ENCODE assay signal across 14 cellular contexts in the genomic region with DNA sequence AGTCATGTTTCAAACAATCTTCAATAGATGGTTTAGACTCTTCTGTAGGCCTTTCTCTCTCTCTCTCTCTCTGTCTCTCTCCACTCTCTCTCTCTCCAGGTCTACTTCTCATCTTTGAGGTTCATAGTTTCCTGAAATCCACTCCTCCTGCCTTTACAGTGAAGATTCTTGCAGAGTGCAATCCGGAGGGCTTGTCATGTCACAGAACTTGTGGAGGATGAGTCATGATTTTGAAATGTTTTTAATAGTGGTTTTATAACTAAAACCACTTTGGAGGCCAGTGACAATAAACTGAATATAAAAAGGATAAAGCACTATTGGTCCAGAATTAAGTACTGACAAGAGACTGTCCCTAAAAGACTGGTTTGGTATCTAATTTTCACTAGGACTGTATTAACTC.
DNase-seq lines count a peak whose midpoint lies in the region; ATAC-seq and TF ChIP-seq lines count a peak whose summit lies in the region.
"Had no signal": no experiment of that assay in that cellular context is flagged by ENCODE, and none has a peak within 500 bp of the region (broad histone marks: within the 10 kb centered on the region; RNA-seq: fewer than 3 reads in every experiment).

No MANE protein-coding gene starts in this region.

- 5% methylated on average over 1 of the region's 1 CpG for WGBS in SK-N-SH (ENCODE audit: low lambda C conversion rate)

- CTCF ChIA-PET in SK-N-SH (lab: Yijun Ruan, JAX), result no interaction called here

- no peak for TF ChIP-seq RAD21 in SK-N-SH (IDR thresholded peaks at IDR 0.05; ENCODE audit: low read length)

- no peaks in the 10 kb centered on the region for H3K27me3 ChIP-seq in SK-N-SH (ENCODE audit: insufficient read depth)

- H2AFZ ChIP-seq in SK-N-SH (ENCODE audit: low read depth), result no peak overlapping the region

- H3K36me3 Mint-ChIP-seq in glutamatergic neuron (ENCODE audit: unreplicated experiment), result no peaks in the 10 kb centered on the region
- H3K36me3 Mint-ChIP-seq: activated naive CD4-positive, alpha-beta T cell treated with anti-CD3 and anti-CD28 coated beads, Interleukin-2, amount 50 U/mL, for 72 hours; naive B cell had no signal

- H3K9me2 ChIP-seq in SK-N-SH, result no peaks in the 10 kb centered on the region

- no peaks in the 10 kb centered on the region for H3K79me2 ChIP-seq in SK-N-SH (ENCODE audit: insufficient read depth)

- no peak for TF ChIP-seq CTCF in SK-N-SH (IDR thresholded peaks at IDR 0.05)
- TF ChIP-seq CTCF in fibroblast of the aortic adventitia (IDR thresholded peaks at IDR 0.05; ENCODE audit: insufficient read depth, low read length), result no peak
- no peak for TF ChIP-seq CTCF in glutamatergic neuron (IDR thresholded peaks at IDR 0.05; ENCODE audit: partially characterized antibody, unreplicated experiment)

- peaks cover 0 to 3% of the 10 kb centered on the region in 2 experiments; a peak in 2 of 4 replicates for H3K4me1 ChIP-seq in SK-N-SH (ENCODE audit: control insufficient read depth in 1 of 2, insufficient read depth in 2 of 2, low read depth in 1 of 2, low read length in 1 of 2)

- H3K27me3 Mint-ChIP-seq in glutamatergic neuron (ENCODE audit: unreplicated experiment), result no peaks in the 10 kb centered on the region

- no peak overlapping the region for H3K4me3 ChIP-seq in SK-N-SH (ENCODE audit: low read depth in 2 of 2, low read length in 1 of 2)
- H3K4me3 ChIP-seq in fibroblast of the aortic adventitia (ENCODE audit: low read depth, low read length), result no peak overlapping the region

- no peak overlapping the region for H3K27ac ChIP-seq in SK-N-SH (ENCODE audit: low read depth in 2 of 2, low read length in 1 of 2)
- H3K27ac ChIP-seq: 22Rv1 had no signal

- DNase-seq in SK-N-SH (no peak), amniotic epithelial cell (ENCODE audit: low read depth) (peak; percentile 0), fibroblast of the aortic adventitia (ENCODE audit: low read depth) (peak; percentile 4), stromal cell of bone marrow (ENCODE audit: low read depth) (peak; percentile 51), glutamatergic neuron (no peak), NCI-H748 (lab: John Stamatoyannopoulos, UW; ENCODE audit: unreplicated experiment) (no peak), NCI-H446 treated with DMSO at 0.1 percent for 48 hours (lab: John Stamatoyannopoulos, UW) (no peak)
- DNase-seq: activated CD4-positive, alpha-beta T cell treated with anti-CD3 and anti-CD28 coated beads for 1 hour; naive B cell; NCI-H82 had no signal

- H3K9me3 ChIP-seq in SK-N-SH, result no peaks in the 10 kb centered on the region

- no peaks in the 10 kb centered on the region for H4K20me1 ChIP-seq in SK-N-SH (ENCODE audit: insufficient read depth)

- no peak overlapping the region for H3K27ac Mint-ChIP-seq in glutamatergic neuron (ENCODE audit: unreplicated experiment)
- H3K27ac Mint-ChIP-seq: activated naive CD4-positive, alpha-beta T cell treated with anti-CD3 and anti-CD28 coated beads, Interleukin-2, amount 50 U/mL, for 72 hours; naive B cell; T-helper 2 cell treated with Interferon-gamma antibody and Interleukin-4, amounts not matched to agents 5 μg/mL and 100 μg/mL, for 36 hours had no signal

- H3F3A ChIP-seq in SK-N-SH (replicated peaks; ENCODE audit: insufficient read depth), result no peaks in the 10 kb centered on the region

- H3K4me3 Mint-ChIP-seq in glutamatergic neuron (ENCODE audit: unreplicated experiment), result no peak overlapping the region
- H3K4me3 Mint-ChIP-seq: naive B cell; T-helper 2 cell treated with Interferon-gamma antibody and Interleukin-4, amounts not matched to agents 5 μg/mL and 100 μg/mL, for 36 hours had no signal

- no peak for TF ChIP-seq EP300 in SK-N-SH (IDR thresholded peaks at IDR 0.05; ENCODE audit: borderline replicate concordance in 1 of 2, low read depth in 1 of 2, low read length in 1 of 2)

- H3K9me3 Mint-ChIP-seq in glutamatergic neuron (ENCODE audit: unreplicated experiment), result no peaks in the 10 kb centered on the region
- H3K9me3 Mint-ChIP-seq: activated naive CD4-positive, alpha-beta T cell treated with anti-CD3 and anti-CD28 coated beads, Interleukin-2, amount 50 U/mL, for 72 hours; naive B cell; T-helper 2 cell treated with Interferon-gamma antibody and Interleukin-4, amounts not matched to agents 5 μg/mL and 100 μg/mL, for 36 hours had no signal

- POLR2A ChIA-PET in SK-N-SH (lab: Yijun Ruan, JAX), result no interaction called here

- H3K36me3 ChIP-seq in SK-N-SH (replicated peaks in 1 of 2; ENCODE audit: control insufficient read depth in 1 of 2, insufficient read depth in 2 of 2, low read length in 1 of 2), result no peaks in the 10 kb centered on the region

- H3K4me2 ChIP-seq in SK-N-SH, result no peak overlapping the region

- no peak overlapping the region for H3K9ac ChIP-seq in SK-N-SH

- ATAC-seq in SK-N-SH treated with all-trans-retinoic acid at 6 μM for 48 hours, result no peak
- ATAC-seq: activated naive CD4-positive, alpha-beta T cell treated with anti-CD3 and anti-CD28 coated beads, Interleukin-2, amount 50 U/mL, for 72 hours had no signal

- no peaks in the 10 kb centered on the region for H3K4me1 Mint-ChIP-seq in glutamatergic neuron (ENCODE audit: low read depth, unreplicated experiment)
- H3K4me1 Mint-ChIP-seq: naive B cell had no signal

TF ChIP-seq in SK-N-SH treated with all-trans-retinoic acid at 6 μM for 48 hours, 23 proteins besides CTCF, POLR2A, EP300 and RAD21 (continues in another document):
- no peak for TF ChIP-seq RARB (CRISPR knock-in tag; IDR thresholded peaks at IDR 0.05)
- no peak for TF ChIP-seq ZNF565 (CRISPR knock-in tag; conservative IDR thresholded peaks at IDR 0.05; ENCODE audit: low read depth)
- peak; percentile 82 for TF ChIP-seq ZNF70 (CRISPR knock-in tag; IDR thresholded peaks at IDR 0.05)
- no peak for TF ChIP-seq TOX (CRISPR knock-in tag; IDR thresholded peaks at IDR 0.05; ENCODE audit: borderline replicate concordance)
- TF ChIP-seq ZNF8 (CRISPR knock-in tag; IDR thresholded peaks at IDR 0.05), result no peak
- TF ChIP-seq TCF4 (CRISPR knock-in tag; IDR thresholded peaks at IDR 0.05; ENCODE audit: borderline replicate concordance), result no peak
- TF ChIP-seq, protein P1, sequence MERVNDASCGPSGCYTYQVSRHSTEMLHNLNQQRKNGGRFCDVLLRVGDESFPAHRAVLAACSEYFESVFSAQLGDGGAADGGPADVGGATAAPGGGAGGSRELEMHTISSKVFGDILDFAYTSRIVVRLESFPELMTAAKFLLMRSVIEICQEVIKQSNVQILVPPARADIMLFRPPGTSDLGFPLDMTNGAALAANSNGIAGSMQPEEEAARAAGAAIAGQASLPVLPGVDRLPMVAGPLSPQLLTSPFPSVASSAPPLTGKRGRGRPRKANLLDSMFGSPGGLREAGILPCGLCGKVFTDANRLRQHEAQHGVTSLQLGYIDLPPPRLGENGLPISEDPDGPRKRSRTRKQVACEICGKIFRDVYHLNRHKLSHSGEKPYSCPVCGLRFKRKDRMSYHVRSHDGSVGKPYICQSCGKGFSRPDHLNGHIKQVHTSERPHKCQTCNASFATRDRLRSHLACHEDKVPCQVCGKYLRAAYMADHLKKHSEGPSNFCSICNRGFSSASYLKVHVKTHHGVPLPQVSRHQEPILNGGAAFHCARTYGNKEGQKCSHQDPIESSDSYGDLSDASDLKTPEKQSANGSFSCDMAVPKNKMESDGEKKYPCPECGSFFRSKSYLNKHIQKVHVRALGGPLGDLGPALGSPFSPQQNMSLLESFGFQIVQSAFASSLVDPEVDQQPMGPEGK (CRISPR knock-in tag; IDR thresholded peaks at IDR 0.05; ENCODE audit: borderline replicate concordance), result no peak
- no peak for TF ChIP-seq CSDC2 (CRISPR knock-in tag; IDR thresholded peaks at IDR 0.05)
- no peak for TF ChIP-seq ZC3H10 (CRISPR knock-in tag; IDR thresholded peaks at IDR 0.05)

TF ChIP-seq in SK-N-SH, 30 proteins besides CTCF, POLR2A, EP300 and RAD21:
- TF ChIP-seq, protein P2, sequence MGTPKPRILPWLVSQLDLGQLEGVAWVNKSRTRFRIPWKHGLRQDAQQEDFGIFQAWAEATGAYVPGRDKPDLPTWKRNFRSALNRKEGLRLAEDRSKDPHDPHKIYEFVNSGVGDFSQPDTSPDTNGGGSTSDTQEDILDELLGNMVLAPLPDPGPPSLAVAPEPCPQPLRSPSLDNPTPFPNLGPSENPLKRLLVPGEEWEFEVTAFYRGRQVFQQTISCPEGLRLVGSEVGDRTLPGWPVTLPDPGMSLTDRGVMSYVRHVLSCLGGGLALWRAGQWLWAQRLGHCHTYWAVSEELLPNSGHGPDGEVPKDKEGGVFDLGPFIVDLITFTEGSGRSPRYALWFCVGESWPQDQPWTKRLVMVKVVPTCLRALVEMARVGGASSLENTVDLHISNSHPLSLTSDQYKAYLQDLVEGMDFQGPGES (IDR thresholded peaks at IDR 0.05; ENCODE audit: low read depth, low read length), result no peak
- TF ChIP-seq SIN3A (IDR thresholded peaks at IDR 0.05; ENCODE audit: borderline replicate concordance, low read depth, low read length) (no peak), SMC3 (IDR thresholded peaks at IDR 0.05; ENCODE audit: low read depth, low read length) (no peak), GABPA (IDR thresholded peaks at IDR 0.05; ENCODE audit: low read depth) (no peak), NRF1 (IDR thresholded peaks at IDR 0.05; ENCODE audit: low read depth, low read length) (no peak), ELF1 (IDR thresholded peaks at IDR 0.05) (no peak), CHD2 (IDR thresholded peaks at IDR 0.05; ENCODE audit: low read length, partially characterized antibody) (no peak), FOXM1 (IDR thresholded peaks at IDR 0.05; ENCODE audit: low read depth) (no peak), YY1 (IDR thresholded peaks at IDR 0.05; ENCODE audit: low read depth) (no peak)
- TF ChIP-seq, protein P3, sequence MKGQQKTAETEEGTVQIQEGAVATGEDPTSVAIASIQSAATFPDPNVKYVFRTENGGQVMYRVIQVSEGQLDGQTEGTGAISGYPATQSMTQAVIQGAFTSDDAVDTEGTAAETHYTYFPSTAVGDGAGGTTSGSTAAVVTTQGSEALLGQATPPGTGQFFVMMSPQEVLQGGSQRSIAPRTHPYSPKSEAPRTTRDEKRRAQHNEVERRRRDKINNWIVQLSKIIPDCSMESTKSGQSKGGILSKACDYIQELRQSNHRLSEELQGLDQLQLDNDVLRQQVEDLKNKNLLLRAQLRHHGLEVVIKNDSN (IDR thresholded peaks at IDR 0.05; ENCODE audit: borderline replicate concordance, low read depth), result no peak
TF ChIP-seq in SK-N-SH: peak in this region for 0.

Comparison
In these comparisons a context has a peak if more than half of its experiments do, and no peak if none do; other contexts are left out.
1. DNase-seq: peak in amniotic epithelial cell (single experiment), fibroblast of the aortic adventitia (single experiment) and stromal cell of bone marrow (single experiment); none in SK-N-SH (single experiment), glutamatergic neuron (single experiment), NCI-H748 (single experiment) and NCI-H446 treated with DMSO at 0.1 percent for 48 hours (single experiment).